ENCODE assay signal across 10 cellular contexts in genomic region chr4:169604131-169604900, GRCh38. TPM values are rescaled to one million over a fixed set of nuclear protein-coding genes. Genes with fewer than 3 reads are reported as not detected.
DNase-seq lines count a peak whose midpoint lies in the region; ATAC-seq and TF ChIP-seq lines count a peak whose summit lies in the region.
"Had no signal": no experiment of that assay in that cellular context is flagged by ENCODE, and none has a peak within 500 bp of the region (broad histone marks: within the 10 kb centered on the region; RNA-seq: fewer than 3 reads in every experiment).

No MANE protein-coding gene starts in this region.

- H3K27ac Mint-ChIP-seq in activated CD8-positive, alpha-beta T cell treated with anti-CD3 and anti-CD28 coated beads for 36 hours = peak overlapping the region; percentile 3
- peak overlapping the region; percentile 13 for H3K27ac Mint-ChIP-seq in mesothelial cell of epicardium
- H3K27ac Mint-ChIP-seq in CD4-positive, alpha-beta T cell = no peak overlapping the region

- H3K27ac ChIP-seq in CD4-positive, alpha-beta T cell (ENCODE audit: low read depth, low read length) = no peak overlapping the region

- peaks cover 37% of the 10 kb centered on the region for H3K4me1 Mint-ChIP-seq in activated CD8-positive, alpha-beta T cell treated with anti-CD3 and anti-CD28 coated beads for 36 hours (ENCODE audit: low read depth)
- peaks cover 1% of the 10 kb centered on the region for H3K4me1 Mint-ChIP-seq in mesothelial cell of epicardium
- peaks cover 29% of the 10 kb centered on the region for H3K4me1 Mint-ChIP-seq in CD4-positive, alpha-beta T cell (ENCODE audit: low read depth)

- TF ChIP-seq CTCF in activated CD8-positive, alpha-beta T cell treated with anti-CD3 and anti-CD28 coated beads for 36 hours (IDR thresholded peaks at IDR 0.05) = no peak
- no peak for TF ChIP-seq CTCF in mesothelial cell of epicardium (IDR thresholded peaks at IDR 0.05; ENCODE audit: unreplicated experiment)
- TF ChIP-seq CTCF in CD4-positive, alpha-beta T cell (IDR thresholded peaks at IDR 0.05) = no peak

- H3K9me3 ChIP-seq in CD4-positive, alpha-beta T cell (ENCODE audit: control insufficient read depth, low read length) = no peaks in the 10 kb centered on the region

- no peaks in the 10 kb centered on the region for H3K27me3 Mint-ChIP-seq in activated CD8-positive, alpha-beta T cell treated with anti-CD3 and anti-CD28 coated beads for 36 hours
- no peaks in the 10 kb centered on the region for H3K27me3 Mint-ChIP-seq in mesothelial cell of epicardium (ENCODE audit: low read depth)
- no peaks in the 10 kb centered on the region for H3K27me3 Mint-ChIP-seq in CD4-positive, alpha-beta T cell
- H3K27me3 Mint-ChIP-seq: CD4-positive, alpha-beta memory T cell had no signal

- POLR2A ChIA-PET in activated CD8-positive, alpha-beta T cell treated with anti-CD3 and anti-CD28 coated beads for 36 hours (lab: Charles Lee) = interaction anchor here (1.2 to 2.2 kb wide), 2 partner anchors 8 to 16 kb away, joined by 3 to 6 read pairs; partner anchors contain the start of genes CLCN3 and NEK1
- POLR2A ChIA-PET in CD4-positive, alpha-beta T cell (lab: Charles Lee) = no interaction called here

- no peaks in the 10 kb centered on the region for H3K9me3 Mint-ChIP-seq in activated CD8-positive, alpha-beta T cell treated with anti-CD3 and anti-CD28 coated beads for 36 hours
- no peaks in the 10 kb centered on the region for H3K9me3 Mint-ChIP-seq in mesothelial cell of epicardium
- no peaks in the 10 kb centered on the region for H3K9me3 Mint-ChIP-seq in CD4-positive, alpha-beta T cell
- H3K9me3 Mint-ChIP-seq: CD4-positive, alpha-beta memory T cell; neural crest cell had no signal

- H3K27me3 ChIP-seq in CD4-positive, alpha-beta T cell (ENCODE audit: control insufficient read depth, insufficient read depth, low read length) = no peaks in the 10 kb centered on the region

- no peak overlapping the region for H3K4me3 Mint-ChIP-seq in activated CD8-positive, alpha-beta T cell treated with anti-CD3 and anti-CD28 coated beads for 36 hours
- H3K4me3 Mint-ChIP-seq in mesothelial cell of epicardium = no peak overlapping the region
- H3K4me3 Mint-ChIP-seq in CD4-positive, alpha-beta T cell = no peak overlapping the region
- H3K4me3 Mint-ChIP-seq: CD4-positive, alpha-beta memory T cell; neural crest cell had no signal

- ATAC-seq in HG03108 (IDR thresholded peaks at IDR 0.05; ENCODE audit: unreplicated experiment) (peak; percentile 60), GM18873 (IDR thresholded peaks at IDR 0.05; ENCODE audit: low FRiP score, unreplicated experiment) (no peak)
- ATAC-seq in activated CD8-positive, alpha-beta T cell treated with anti-CD3 and anti-CD28 coated beads for 36 hours = peak; percentile 94
- no peak for ATAC-seq in CD4-positive, alpha-beta T cell (ENCODE audit: poor library complexity)

- CTCF ChIA-PET in activated CD8-positive, alpha-beta T cell treated with anti-CD3 and anti-CD28 coated beads for 36 hours (lab: Charles Lee) = interaction anchor here (3.4 kb wide), 1 partner anchor 15 kb away, joined by 11 read pairs; the partner anchor contains the start of gene CLCN3
- CTCF ChIA-PET in CD4-positive, alpha-beta T cell (lab: Charles Lee) = no interaction called here

- H3K36me3 Mint-ChIP-seq in activated CD8-positive, alpha-beta T cell treated with anti-CD3 and anti-CD28 coated beads for 36 hours (ENCODE audit: low read depth) = peaks cover 13% of the 10 kb centered on the region
- peaks cover 18% of the 10 kb centered on the region for H3K36me3 Mint-ChIP-seq in mesothelial cell of epicardium
- peaks cover 37% of the 10 kb centered on the region for H3K36me3 Mint-ChIP-seq in CD4-positive, alpha-beta T cell (ENCODE audit: low read depth)

- intact Hi-C loops in activated CD8-positive, alpha-beta T cell treated with anti-CD3 and anti-CD28 coated beads for 36 hours (cut with micrococcal nuclease) = no loop called here
- intact Hi-C loops in CD4-positive, alpha-beta T cell (cut with DNase I, micrococcal nuclease) = no loop called here

- peak; percentile 22 for DNase-seq in activated CD4-positive, alpha-beta T cell treated with anti-CD3 and anti-CD28 coated beads for 48 hours
- DNase-seq in activated CD4-positive, alpha-beta T cell treated with anti-CD3 and anti-CD28 coated beads for 4 hours = no peak
- peak; percentile 62 for DNase-seq in activated CD8-positive, alpha-beta T cell treated with anti-CD3 and anti-CD28 coated beads for 36 hours
- DNase-seq in mesothelial cell of epicardium (ENCODE audit: low spot score in 2 of 2, unreplicated experiment in 2 of 2) = no peak
- DNase-seq in activated CD8-positive, alpha-beta memory T cell treated with anti-CD3 and anti-CD28 coated beads, Interleukin-2, amount 50 U/mL, for 48 hours = no peak
- DNase-seq in CD4-positive, alpha-beta T cell = no peak

RNA-seq across cellular contexts. Expression of gene NEK1, which starts 8.1 kb away (rescaled TPM):
- total RNA-seq in activated CD8-positive, alpha-beta T cell treated with anti-CD3 and anti-CD28 coated beads for 36 hours = 10 to 100 TPM; 12.0 to 13.6 TPM
- 19.0 to 21.3 TPM (median 20.3 TPM) in 3 replicates for total RNA-seq in mesothelial cell of epicardium
- total RNA-seq in CD4-positive, alpha-beta T cell = 10 to 100 TPM in 1 of 2 experiments, 1 to 10 TPM in 1; 9.5 to 10.2 TPM

RNA-seq across cellular contexts. Expression of gene CLCN3, which starts 16.1 kb away (rescaled TPM):
- total RNA-seq in activated CD8-positive, alpha-beta T cell treated with anti-CD3 and anti-CD28 coated beads for 36 hours = 10 to 100 TPM; 18.5 to 21.6 TPM
- total RNA-seq in mesothelial cell of epicardium = 57.4 to 59.4 TPM (median 58.3 TPM) in 3 replicates
- 1 to 10 TPM; 9.0 to 9.2 TPM for total RNA-seq in CD4-positive, alpha-beta T cell

Comparison
In these comparisons a context has a peak if more than half of its experiments do, and no peak if none do; other contexts are left out.
1. DNase-seq: peak in activated CD4-positive, alpha-beta T cell treated with anti-CD3 and anti-CD28 coated beads for 48 hours (single experiment) and activated CD8-positive, alpha-beta T cell treated with anti-CD3 and anti-CD28 coated beads for 36 hours (single experiment); none in activated CD4-positive, alpha-beta T cell treated with anti-CD3 and anti-CD28 coated beads for 4 hours (0 of 2), mesothelial cell of epicardium (0 of 2), activated CD8-positive, alpha-beta memory T cell treated with anti-CD3 and anti-CD28 coated beads, Interleukin-2, amount 50 U/mL, for 48 hours (single experiment) and CD4-positive, alpha-beta T cell (0 of 10).
2. ATAC-seq: peak in HG03108 (single experiment) and activated CD8-positive, alpha-beta T cell treated with anti-CD3 and anti-CD28 coated beads for 36 hours (single experiment); none in GM18873 (single experiment) and CD4-positive, alpha-beta T cell (single experiment).